17 cellular contexts compared by ENCODE assay signal in the genomic region with DNA sequence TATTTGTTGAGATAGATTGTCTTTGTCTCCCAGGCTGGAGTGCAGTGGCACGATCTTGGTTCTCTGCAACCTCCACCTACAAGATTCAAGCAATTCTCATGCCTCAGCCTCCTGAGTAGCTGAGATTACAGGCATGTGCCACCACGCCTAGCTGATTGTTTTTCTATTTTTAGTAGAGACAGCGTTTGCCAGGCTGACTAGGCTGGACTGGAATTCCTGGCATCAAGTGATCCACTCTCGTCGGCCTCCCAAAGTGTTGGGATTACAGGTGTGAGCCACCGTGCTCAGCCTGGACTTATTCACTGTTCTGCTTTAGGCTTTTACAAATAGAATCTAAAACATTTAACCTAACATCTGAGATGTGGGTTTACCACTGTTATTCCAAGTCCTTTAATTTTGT.
DNase-seq lines count a peak whose midpoint lies in the region; ATAC-seq and TF ChIP-seq lines count a peak whose summit lies in the region.
"Had no signal": no experiment of that assay in that cellular context is flagged by ENCODE, and none has a peak within 500 bp of the region (broad histone marks: within the 10 kb centered on the region; RNA-seq: fewer than 3 reads in every experiment).

No MANE protein-coding gene starts in this region.

- DNase-seq in left ventricle myocardium superior (no peak), left ventricle myocardium inferior (no peak), astrocyte of the spinal cord (ENCODE audit: low read depth, low spot score) (peak; percentile 2), iris pigment epithelial cell (ENCODE audit: low read depth) (peak; percentile 3), NCI-H1694 (lab: John Stamatoyannopoulos, UW) (no peak), HEK293T (ENCODE audit: extremely low spot score) (no peak), RWPE1 (ENCODE audit: low spot score) (no peak)
- DNase-seq: C1 segment of cervical spinal cord, DMS 273 treated with DMSO at 0.1 percent for 48 hours, NCI-H1417, NCI-H2029, NCI-H2171 treated with DMSO at 0.1 percent for 48 hours, NCI-H510A had no signal

- H3K4me3 ChIP-seq in left ventricle myocardium inferior (no peak overlapping the region), astrocyte of the spinal cord (ENCODE audit: low read depth, low read length) (no peak overlapping the region)
- H3K4me3 ChIP-seq: HAP-1, SJSA1 had no signal

- peaks cover 15% of the 10 kb centered on the region for H3K9me3 ChIP-seq in left ventricle myocardium inferior (replicated peaks)
- H3K9me3 ChIP-seq: HAP-1, SJSA1 had no signal

- in situ Hi-C loops in astrocyte of the spinal cord (cut with HindIII; ENCODE audit: low sequenced_read_pairs), result no loop called here

- no peak overlapping the region for H3K27ac ChIP-seq in left ventricle myocardium inferior (replicated peaks)
- H3K27ac ChIP-seq in RWPE1, result no peak overlapping the region
- H3K27ac ChIP-seq: KMS-11, SJSA1 had no signal

- POLR2A ChIA-PET in HEK293T (lab: Yijun Ruan, JAX) (no interaction called here), RWPE1 (lab: Yijun Ruan, JAX; ENCODE audit: low non-redundant PET) (no interaction called here)

- intact Hi-C loops in left ventricle myocardium superior (cut with micrococcal nuclease) (no loop called here), left ventricle myocardium inferior (cut with micrococcal nuclease) (no loop called here)

- TF ChIP-seq CTCF in left ventricle myocardium inferior (IDR thresholded peaks at IDR 0.05; ENCODE audit: borderline replicate concordance) (no peak), astrocyte of the spinal cord (IDR thresholded peaks at IDR 0.05; ENCODE audit: low read depth, low read length) (no peak), RWPE1 (conservative IDR thresholded peaks at IDR 0.05; ENCODE audit: low read depth) (no peak)

- peaks cover 6% of the 10 kb centered on the region for H3K4me1 ChIP-seq in left ventricle myocardium inferior
- H3K4me1 ChIP-seq: HAP-1, SJSA1 had no signal

- CTCF ChIA-PET in HEK293T (lab: Yijun Ruan, JAX) (no interaction called here), RWPE1 (lab: Yijun Ruan, JAX) (no interaction called here)

- peaks cover 4% of the 10 kb centered on the region for H3K36me3 ChIP-seq in left ventricle myocardium inferior
- H3K36me3 ChIP-seq: HAP-1, SJSA1 had no signal

- H3K27me3 ChIP-seq in left ventricle myocardium inferior (ENCODE audit: low read depth), result no peaks in the 10 kb centered on the region
- H3K27me3 ChIP-seq: SJSA1 had no signal

- peak; percentile 45 for ATAC-seq in left ventricle myocardium superior
- no peak for ATAC-seq in HG03469 (IDR thresholded peaks at IDR 0.05; ENCODE audit: unreplicated experiment)

TF ChIP-seq in HEK293T, 16 proteins besides CTCF, POLR2A, EP300 and RAD21:
- TF ChIP-seq SP1 (IDR thresholded peaks at IDR 0.05), result no peak
- no peak for TF ChIP-seq BHLHE40 (IDR thresholded peaks at IDR 0.05; ENCODE audit: borderline replicate concordance)
- no peak for TF ChIP-seq FOXM1 (IDR thresholded peaks at IDR 0.05; ENCODE audit: borderline replicate concordance)
- TF ChIP-seq, protein P1, sequence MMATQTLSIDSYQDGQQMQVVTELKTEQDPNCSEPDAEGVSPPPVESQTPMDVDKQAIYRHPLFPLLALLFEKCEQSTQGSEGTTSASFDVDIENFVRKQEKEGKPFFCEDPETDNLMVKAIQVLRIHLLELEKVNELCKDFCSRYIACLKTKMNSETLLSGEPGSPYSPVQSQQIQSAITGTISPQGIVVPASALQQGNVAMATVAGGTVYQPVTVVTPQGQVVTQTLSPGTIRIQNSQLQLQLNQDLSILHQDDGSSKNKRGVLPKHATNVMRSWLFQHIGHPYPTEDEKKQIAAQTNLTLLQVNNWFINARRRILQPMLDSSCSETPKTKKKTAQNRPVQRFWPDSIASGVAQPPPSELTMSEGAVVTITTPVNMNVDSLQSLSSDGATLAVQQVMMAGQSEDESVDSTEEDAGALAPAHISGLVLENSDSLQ (IDR thresholded peaks at IDR 0.05), result no peak
- TF ChIP-seq SUZ12 (IDR thresholded peaks at IDR 0.05), result no peak
- no peak for TF ChIP-seq HDGF (IDR thresholded peaks at IDR 0.05; ENCODE audit: borderline replicate concordance)
- no peak for TF ChIP-seq L3MBTL2 (conservative IDR thresholded peaks at IDR 0.05)
- no peak for TF ChIP-seq ZNF384 (IDR thresholded peaks at IDR 0.05)
- no peak for TF ChIP-seq LEF1 (IDR thresholded peaks at IDR 0.05; ENCODE audit: borderline replicate concordance)
- TF ChIP-seq FOXA1 (IDR thresholded peaks at IDR 0.05), result no peak
- TF ChIP-seq CTBP1 (IDR thresholded peaks at IDR 0.05; ENCODE audit: borderline replicate concordance), result no peak
- no peak for TF ChIP-seq FOXK2 (IDR thresholded peaks at IDR 0.05)
- no peak for TF ChIP-seq ELF4 (IDR thresholded peaks at IDR 0.05)
- no peak for TF ChIP-seq NFRKB (IDR thresholded peaks at IDR 0.05)
- TF ChIP-seq TARDBP (IDR thresholded peaks at IDR 0.05), result no peak
- no peak for TF ChIP-seq ARNT (IDR thresholded peaks at IDR 0.05)

Comparison
In these comparisons a context has a peak if more than half of its experiments do, and no peak if none do; other contexts are left out.
1. DNase-seq: peak in astrocyte of the spinal cord (single experiment) and iris pigment epithelial cell (single experiment); none in left ventricle myocardium superior (single experiment), left ventricle myocardium inferior (single experiment), NCI-H1694 (single experiment), HEK293T (single experiment) and RWPE1 (single experiment).